In genomic region chr11:3159296-3160190, GRCh38 we compare ENCODE assay signal across 12 cellular contexts. TPM values are rescaled to one million over a fixed set of nuclear protein-coding genes. Genes with fewer than 3 reads are reported as not detected.
DNase-seq lines count a peak whose midpoint lies in the region; ATAC-seq and TF ChIP-seq lines count a peak whose summit lies in the region.
"Had no signal": no experiment of that assay in that cellular context is flagged by ENCODE, and none has a peak within 500 bp of the region (broad histone marks: within the 10 kb centered on the region; RNA-seq: fewer than 3 reads in every experiment).

No MANE protein-coding gene starts in this region.

- DNase-seq in A673 (ENCODE audit: low spot score) (no peak), SK-N-MC (ENCODE audit: low read depth, low spot score) (no peak), heart left ventricle (peak in 3 of 5 donors; percentile 85 to 89 (median 86)), omental fat pad (ENCODE audit: low spot score) (no peak), T1000 (lab: John Stamatoyannopoulos, UW) (no peak), AG08395 (ENCODE audit: low spot score) (no peak)
- DNase-seq in activated T-helper 2 cell treated with anti-CD3 and anti-CD28 coated beads, Interferon-gamma antibody, Interleukin-2, Interleukin-4, amounts not matched to agents 10 μg/mL and 5 μg/mL and 100 μg/mL, durations not matched to agents 14 hours and 24 hours and 36 hours (ENCODE audit: low spot score), result no peak
- DNase-seq in activated naive CD4-positive, alpha-beta T cell treated with anti-CD3 and anti-CD28 coated beads for 36 hours, result no peak

- H3K36me3 ChIP-seq in A673 (ENCODE audit: insufficient read depth, low read length, poor library complexity, severe bottlenecking) (no peaks in the 10 kb centered on the region), SK-N-MC (ENCODE audit: insufficient read depth, low read length) (no peaks in the 10 kb centered on the region), heart left ventricle (no peaks in the 10 kb centered on the region)

- TF ChIP-seq POLR2A in heart left ventricle (IDR thresholded peaks at IDR 0.05), result no peak

- H3K4me3 Mint-ChIP-seq in activated T-helper 2 cell treated with anti-CD3 and anti-CD28 coated beads, Interferon-gamma antibody, Interleukin-2, Interleukin-4, amounts not matched to agents 10 μg/mL and 5 μg/mL and 100 μg/mL, durations not matched to agents 14 hours and 24 hours and 36 hours (ENCODE audit: low read depth), result no peak overlapping the region
- H3K4me3 Mint-ChIP-seq in activated naive CD4-positive, alpha-beta T cell treated with anti-CD3 and anti-CD28 coated beads for 36 hours, result no peak overlapping the region
- H3K4me3 Mint-ChIP-seq: CD8-positive, alpha-beta T cell had no signal

- BruUV-seq in A673 (replicated peaks; lab: Mats Ljungman, UMichigan), result no TSS peak

- H3K9me3 ChIP-seq in A673 (ENCODE audit: low read depth, low read length, poor library complexity, severe bottlenecking) (no peaks in the 10 kb centered on the region), SK-N-MC (ENCODE audit: low read depth, low read length) (no peaks in the 10 kb centered on the region), heart left ventricle (no peaks in the 10 kb centered on the region)

- no peaks in the 10 kb centered on the region for H3K36me3 Mint-ChIP-seq in activated T-helper 2 cell treated with anti-CD3 and anti-CD28 coated beads, Interferon-gamma antibody, Interleukin-2, Interleukin-4, amounts not matched to agents 10 μg/mL and 5 μg/mL and 100 μg/mL, durations not matched to agents 14 hours and 24 hours and 36 hours (ENCODE audit: low read depth)
- no peaks in the 10 kb centered on the region for H3K36me3 Mint-ChIP-seq in activated naive CD4-positive, alpha-beta T cell treated with anti-CD3 and anti-CD28 coated beads for 36 hours (ENCODE audit: low read depth)
- H3K36me3 Mint-ChIP-seq: CD8-positive, alpha-beta T cell had no signal

- H3K27me3 ChIP-seq in A673 (replicated peaks; ENCODE audit: insufficient read depth, low read depth, low read length, poor library complexity) (no peaks in the 10 kb centered on the region), heart left ventricle (no peaks in the 10 kb centered on the region)

- CTCF ChIA-PET in A673 (lab: Charles Lee), result no interaction called here
- CTCF ChIA-PET in activated naive CD4-positive, alpha-beta T cell treated with anti-CD3 and anti-CD28 coated beads for 36 hours (lab: Charles Lee), result no interaction called here

- intact Hi-C loops in A673 (cut with micrococcal nuclease; ENCODE audit: unreplicated experiment), result no loop called here
- intact Hi-C loops in heart left ventricle (cut with DNase I), result loop anchor here in 4 of 10 donors (5.0 to 10.0 kb wide), 3 partner anchors 32 to 105 kb away; partner anchors contain the start of gene CARS1 (in 2 of the 4)
- intact Hi-C loops in activated T-helper 2 cell treated with anti-CD3 and anti-CD28 coated beads, Interferon-gamma antibody, Interleukin-2, Interleukin-4, amounts not matched to agents 10 μg/mL and 5 μg/mL and 100 μg/mL, durations not matched to agents 14 hours and 24 hours and 36 hours (cut with micrococcal nuclease), result no loop called here
- intact Hi-C loops in activated naive CD4-positive, alpha-beta T cell treated with anti-CD3 and anti-CD28 coated beads for 36 hours (cut with micrococcal nuclease), result no loop called here

- POLR2A ChIA-PET in A673 (lab: Charles Lee; ENCODE audit: low non-redundant PET), result no interaction called here

- no peaks in the 10 kb centered on the region for H3K9me3 Mint-ChIP-seq in activated T-helper 2 cell treated with anti-CD3 and anti-CD28 coated beads, Interferon-gamma antibody, Interleukin-2, Interleukin-4, amounts not matched to agents 10 μg/mL and 5 μg/mL and 100 μg/mL, durations not matched to agents 14 hours and 24 hours and 36 hours
- no peaks in the 10 kb centered on the region for H3K9me3 Mint-ChIP-seq in activated naive CD4-positive, alpha-beta T cell treated with anti-CD3 and anti-CD28 coated beads for 36 hours
- H3K9me3 Mint-ChIP-seq: CD8-positive, alpha-beta T cell had no signal

- H3K4me3 ChIP-seq in A673 (ENCODE audit: low read depth, low read length, poor library complexity, severe bottlenecking), result peak overlapping the region; percentile 43
- H3K4me3 ChIP-seq in SK-N-MC, result 0 out of 2 replicates have a peak overlapping the region, but pooled peaks have one; percentile 42
- peak overlapping the region; percentile 6 to 65 (median 58) for H3K4me3 ChIP-seq in heart left ventricle

- WGBS in heart left ventricle, 4 donors, result 32 to 56% (median 38%) methylated on average over 3 to 14 of the region's 14 CpGs

- H3K4me1 ChIP-seq in A673 (ENCODE audit: insufficient read depth, low read length, poor library complexity, severe bottlenecking) (peaks cover 10% of the 10 kb centered on the region), heart left ventricle (peaks cover 11 to 90% (median 72%) of the 10 kb centered on the region in 12 donors)

- H3K27ac Mint-ChIP-seq in activated T-helper 2 cell treated with anti-CD3 and anti-CD28 coated beads, Interferon-gamma antibody, Interleukin-2, Interleukin-4, amounts not matched to agents 10 μg/mL and 5 μg/mL and 100 μg/mL, durations not matched to agents 14 hours and 24 hours and 36 hours, result no peak overlapping the region
- H3K27ac Mint-ChIP-seq in activated naive CD4-positive, alpha-beta T cell treated with anti-CD3 and anti-CD28 coated beads for 36 hours, result no peak overlapping the region
- H3K27ac Mint-ChIP-seq: CD8-positive, alpha-beta T cell had no signal

- H3K27ac ChIP-seq in A673 (ENCODE audit: low read depth, low read length, poor library complexity, severe bottlenecking) (no peak overlapping the region), SK-N-MC (no peak overlapping the region), heart left ventricle (peak overlapping the region; percentile 7 to 88 (median 65))

- ATAC-seq in heart left ventricle (peak; percentile 43 to 56 (median 50)), omental fat pad (ENCODE audit: low FRiP score) (peak; percentile 1)
- ATAC-seq: CD8-positive, alpha-beta T cell had no signal

- no peaks in the 10 kb centered on the region for H3K4me1 Mint-ChIP-seq in activated T-helper 2 cell treated with anti-CD3 and anti-CD28 coated beads, Interferon-gamma antibody, Interleukin-2, Interleukin-4, amounts not matched to agents 10 μg/mL and 5 μg/mL and 100 μg/mL, durations not matched to agents 14 hours and 24 hours and 36 hours (ENCODE audit: low read depth)
- peaks cover 13% of the 10 kb centered on the region for H3K4me1 Mint-ChIP-seq in activated naive CD4-positive, alpha-beta T cell treated with anti-CD3 and anti-CD28 coated beads for 36 hours (ENCODE audit: low read depth)

- H3K27me3 Mint-ChIP-seq in activated T-helper 2 cell treated with anti-CD3 and anti-CD28 coated beads, Interferon-gamma antibody, Interleukin-2, Interleukin-4, amounts not matched to agents 10 μg/mL and 5 μg/mL and 100 μg/mL, durations not matched to agents 14 hours and 24 hours and 36 hours (ENCODE audit: low read depth), result peaks cover 34% of the 10 kb centered on the region
- peaks cover 10% of the 10 kb centered on the region for H3K27me3 Mint-ChIP-seq in activated naive CD4-positive, alpha-beta T cell treated with anti-CD3 and anti-CD28 coated beads for 36 hours (ENCODE audit: low read depth)

- no peak overlapping the region for H3K9ac ChIP-seq in SK-N-MC (ENCODE audit: insufficient read length)

- TF ChIP-seq CTCF in A673 (conservative IDR thresholded peaks at IDR 0.05; ENCODE audit: low read depth, low read length) (no peak), heart left ventricle (IDR thresholded peaks at IDR 0.05) (no peak), omental fat pad (IDR thresholded peaks at IDR 0.05) (no peak)

RNA-seq across cellular contexts. Expression of gene OSBPL5, which starts 5.6 kb away (rescaled TPM):
- 28.4 and 30.1 TPM in 2 replicates for total RNA-seq in A673 (2021)
- 10 to 100 TPM; 10.1 to 27.7 (median 17.0) TPM for total RNA-seq in heart left ventricle
- 10 to 100 TPM; 11.1 to 11.2 TPM for polyA plus RNA-seq in heart left ventricle
- total RNA-seq in omental fat pad, result 10 to 100 TPM; 14.1 to 67.6 (median 31.8) TPM
- total RNA-seq in activated T-helper 2 cell treated with anti-CD3 and anti-CD28 coated beads, Interferon-gamma antibody, Interleukin-2, Interleukin-4, amounts not matched to agents 10 μg/mL and 5 μg/mL and 100 μg/mL, durations not matched to agents 14 hours and 24 hours and 36 hours, result 2.3 and 2.4 TPM in 2 replicates
- 1 to 10 TPM; 3.5 to 3.9 TPM for total RNA-seq in activated naive CD4-positive, alpha-beta T cell treated with anti-CD3 and anti-CD28 coated beads for 36 hours

RNA-seq across cellular contexts. Expression of gene MRGPRG, which starts 59.1 kb away (rescaled TPM):
- total RNA-seq in A673 (2021) (not detected in 2 replicates), heart left ventricle (not detected), omental fat pad (not detected)
- polyA plus RNA-seq in heart left ventricle, result not detected
- not detected in 2 replicates for total RNA-seq in activated T-helper 2 cell treated with anti-CD3 and anti-CD28 coated beads, Interferon-gamma antibody, Interleukin-2, Interleukin-4, amounts not matched to agents 10 μg/mL and 5 μg/mL and 100 μg/mL, durations not matched to agents 14 hours and 24 hours and 36 hours
- total RNA-seq in activated naive CD4-positive, alpha-beta T cell treated with anti-CD3 and anti-CD28 coated beads for 36 hours, result not detected
- total RNA-seq: CD8-positive, alpha-beta T cell; lung microvascular endothelial cell; NCI-H460; subcutaneous adipose tissue had no signal

Comparison
In these comparisons a context has a peak if more than half of its experiments do, and no peak if none do; other contexts are left out.
1. DNase-seq: peak in heart left ventricle (3 of 5); none in A673 (single experiment), SK-N-MC (single experiment), omental fat pad (single experiment), T1000 (single experiment), activated T-helper 2 cell treated with anti-CD3 and anti-CD28 coated beads, Interferon-gamma antibody, Interleukin-2, Interleukin-4, amounts not matched to agents 10 μg/mL and 5 μg/mL and 100 μg/mL, durations not matched to agents 14 hours and 24 hours and 36 hours (single experiment), activated naive CD4-positive, alpha-beta T cell treated with anti-CD3 and anti-CD28 coated beads for 36 hours (single experiment) and AG08395 (single experiment).
2. H3K27ac ChIP-seq: peak in heart left ventricle (12 of 12); none in A673 (single experiment) and SK-N-MC (single experiment).
3. Peak in every context shown above with its lines, with median percentiles within 50 percentile points of each other: H3K4me3 ChIP-seq.